9 cellular contexts compared by ENCODE assay signal in genomic region chr12:6866163-6866919, GRCh38. TPM values are rescaled to one million over a fixed set of nuclear protein-coding genes. Genes with fewer than 3 reads are reported as not detected.
A peak's percentile ranks its signal among the peaks of the same experiment; 100 is the strongest.
DNase-seq lines count a peak whose midpoint lies in the region; ATAC-seq, FAIRE-seq and TF ChIP-seq lines count a peak whose summit lies in the region.
"Had no signal": no experiment of that assay in that cellular context is flagged by ENCODE, and none has a peak within 500 bp of the region (broad histone marks: within the 10 kb centered on the region; RNA-seq: fewer than 3 reads in every experiment).

No MANE protein-coding gene starts in this region.

- peak overlapping the region; percentile 83 for H3K4me2 ChIP-seq in K562 (ENCODE audit: insufficient read depth, low read length)

- H3K27ac ChIP-seq in heart left ventricle (peak overlapping the region in 11 of 12 donors; percentile 96 to 100 (median 99)), K562 (ENCODE audit: extremely low read depth, low read depth, low read length) (peak overlapping the region; percentile 19; the same call in 1 of the 3 replicates), mesodermal cell (ENCODE audit: low read depth, low read length, severe bottlenecking) (peak overlapping the region; percentile 41), urinary bladder (ENCODE audit: low read depth) (peak overlapping the region; percentile 93)

- H3K9me3 ChIP-seq in heart left ventricle, result no peaks in the 10 kb centered on the region
- H3K9me3 ChIP-seq in K562 (replicated peaks; ENCODE audit: control insufficient read depth, insufficient read depth, low read depth, low read length), result no peaks in the 10 kb centered on the region
- H3K9me3 ChIP-seq in mesodermal cell (ENCODE audit: control insufficient read depth, low read length), result no peaks in the 10 kb centered on the region

- no peak for TF ChIP-seq EP300 in K562 (IDR thresholded peaks at IDR 0.05; ENCODE audit: low read length)

- H3K79me2 ChIP-seq in K562 (ENCODE audit: control insufficient read depth, insufficient read depth, low read length), result peaks cover 33% of the 10 kb centered on the region

- FAIRE-seq in K562 (lab: Jason Lieb, UNC), result no peak

- no peak for TF ChIP-seq POLR2A in heart left ventricle (IDR thresholded peaks at IDR 0.05)
- no peak for TF ChIP-seq POLR2A in K562 (conservative IDR thresholded peaks at IDR 0.05)

- H3K27me3 ChIP-seq in heart left ventricle, result no peaks in the 10 kb centered on the region
- H3K27me3 ChIP-seq in K562 (ENCODE audit: control insufficient read depth in 2 of 2, insufficient read depth in 2 of 2, low read length in 2 of 2), result no peaks in the 10 kb centered on the region

- no TSS peak for BruUV-seq in K562 (replicated peaks; lab: Mats Ljungman, UMichigan)

- peaks cover 34% of the 10 kb centered on the region for H4K20me1 ChIP-seq in K562 (replicated peaks; ENCODE audit: control insufficient read depth, insufficient read depth, low read length)

- no peak for ATAC-seq in heart left ventricle
- no peak for ATAC-seq in left ventricle myocardium superior
- ATAC-seq in K562, result 0 out of 3 replicates have a peak, but pooled peaks have one; percentile 3
- ATAC-seq in GM21381 (IDR thresholded peaks at IDR 0.05; ENCODE audit: unreplicated experiment), result no peak

- H3K36me3 ChIP-seq in heart left ventricle, result peaks cover 0 to 73% (median 68%) of the 10 kb centered on the region in 9 donors
- H3K36me3 ChIP-seq in K562 (ENCODE audit: control insufficient read depth, insufficient read depth, low read length), result peaks cover 74% of the 10 kb centered on the region
- H3K36me3 ChIP-seq in mesodermal cell (ENCODE audit: control insufficient read depth, insufficient read depth, low read length), result peaks cover 70% of the 10 kb centered on the region
- no peaks in the 10 kb centered on the region for H3K36me3 ChIP-seq in urinary bladder (ENCODE audit: insufficient read depth)

- 82 to 86% (median 84%) methylated on average over 18 to 19 of the region's 19 CpGs for WGBS in heart left ventricle, 4 donors
- 45% methylated on average over 12 of the region's 19 CpGs for WGBS in K562 (ENCODE audit: insufficient coverage, low coverage, missing lambda C conversion rate)
- 90% methylated on average over 4 of the region's 19 CpGs; no CpG with 5 or more reads in 1 of the 2 experiments for WGBS in mesodermal cell (ENCODE audit: insufficient coverage in 2 of 2), 2 experiments
- 80% methylated on average over 19 of the region's 19 CpGs for WGBS in urinary bladder

- in situ Hi-C loops in K562 (cut with MboI), result loop anchor here (5.0 kb wide), 1 partner anchor 76 kb away; the partner anchor contains the start of genes C12orf57 and RNU7-1
- in situ Hi-C loops in GM13976 (cut with MboI; ENCODE audit: low sequenced_read_pairs, unreplicated experiment), result no loop called here

- DNase-seq in heart left ventricle, result peak in 1 of 5 donors; percentile 41
- no peak for DNase-seq in left ventricle myocardium superior
- DNase-seq in K562 (ENCODE audit: extremely low read depth in 1 of 4, low spot score in 3 of 4), result peak; percentile 61 to 66 (median 65)
- no peak for DNase-seq in GM13976 (ENCODE audit: low spot score)
- DNase-seq in SW480 (ENCODE audit: low spot score), result no peak
- DNase-seq: cortex of kidney had no signal

- peak overlapping the region; percentile 74 for H2AFZ ChIP-seq in K562 (ENCODE audit: low read depth, low read length)

- CTCF ChIA-PET in K562 (lab: Yijun Ruan, JAX; ENCODE audit: low intra/inter-chr PET ratio), result no interaction called here

- H3K9me1 ChIP-seq in K562 (ENCODE audit: control insufficient read depth, insufficient read depth, low read length), result no peaks in the 10 kb centered on the region

- peak overlapping the region; percentile 58 to 87; a peak in 3 of 4 replicates for H3K9ac ChIP-seq in K562 (ENCODE audit: insufficient read depth in 1 of 2, low read depth in 2 of 2, low read length in 2 of 2)

- TF ChIP-seq CTCF in heart left ventricle (IDR thresholded peaks at IDR 0.05) (no peak), K562 (IDR thresholded peaks at IDR 0.05 in 2 of 3, conservative IDR thresholded peaks at IDR 0.05 in 1 of 3; ENCODE audit: insufficient read depth in 2 of 3, low read depth in 1 of 3, low read length in 3 of 3) (no peak), GM13976 (IDR thresholded peaks at IDR 0.05; ENCODE audit: borderline replicate concordance, control extremely low read depth, extremely low read depth, insufficient read depth, missing control alignments) (no peak)

- no peak for TF ChIP-seq RAD21 in K562 (CRISPR knock-in tag; conservative IDR thresholded peaks at IDR 0.05 in 1 of 2, IDR thresholded peaks at IDR 0.05 in 1 of 2)

- H3K4me3 ChIP-seq in heart left ventricle, result peak overlapping the region in 9 of 12 donors; percentile 77 to 100 (median 99)
- peak overlapping the region; percentile 96 for H3K4me3 ChIP-seq in K562
- peak overlapping the region; percentile 97 for H3K4me3 ChIP-seq in mesodermal cell (ENCODE audit: extremely low read depth, insufficient read depth, low read length, poor library complexity, severe bottlenecking)
- H3K4me3 ChIP-seq in urinary bladder (ENCODE audit: low read depth, low read length), result peak overlapping the region; percentile 35

- H3K4me1 ChIP-seq in heart left ventricle (peaks cover 11 to 38% (median 33%) of the 10 kb centered on the region in 12 donors), K562 (replicated peaks in 1 of 2; ENCODE audit: control insufficient read depth in 2 of 2, insufficient read depth in 2 of 2, low read length in 2 of 2) (peaks cover 26 to 43% of the 10 kb centered on the region in 2 experiments; a peak in 4 of 5 replicates), mesodermal cell (ENCODE audit: control insufficient read depth, insufficient read depth, low read length, poor library complexity, severe bottlenecking) (peaks cover 18% of the 10 kb centered on the region), urinary bladder (ENCODE audit: insufficient read depth) (no peaks in the 10 kb centered on the region)

- intact Hi-C loops in heart left ventricle (cut with DNase I) (loop anchor here in 3 of 10 donors (1.0 to 10.0 kb wide), 4 partner anchors 14 to 246 kb away; partner anchors contain the start of genes MLF2 (in 2 of the 3) and USP5 (in 1 of the 3)), left ventricle myocardium superior (cut with micrococcal nuclease) (no loop called here), K562 (cut with micrococcal nuclease) (loop anchor here (5.0 kb wide), 1 partner anchor 76 kb away; the partner anchor contains the start of genes C12orf57 and RNU7-1)

- POLR2A ChIA-PET in K562 (lab: Yijun Ruan, JAX), result interaction anchor here (0.7 to 11.3 kb wide), 11 partner anchors 13 to 622 kb away, joined by 3 to 174 read pairs (median 3); partner anchors contain the start of genes C12orf57, CDCA3, RNU7-1 and USP5

RNA-seq across cellular contexts. Expression of gene TPI1, which starts 1.0 kb away (rescaled TPM):
- total RNA-seq in heart left ventricle (1,000 to 10,000 TPM in 1 of 9 donors, 100 to 1,000 TPM in 8; 600 to 1,024 (median 730) TPM), left ventricle myocardium superior (855 TPM), K562 (2014; rRNA removed) (810 and 1,081 TPM in 2 replicates), K562 (2014; rRNA removed; fragmentation: Illumina TruSeq; extraction: Trizol) (553 and 662 TPM in 2 replicates), K562 (2015; rRNA removed; fragmentation: Illumina TruSeq; extraction: Trizol) (816 and 892 TPM in 2 replicates), K562 (2021) (678 and 684 TPM in 2 replicates), urinary bladder (331 TPM)
- polyA plus RNA-seq in heart left ventricle (1,000 to 10,000 TPM in 1 of 2 donors, 100 to 1,000 TPM in 1; 648 to 1,605 TPM), K562 (2011; rRNA removed) (1,939 and 1,978 TPM in 2 replicates), K562 (2014; fragmentation: Illumina TruSeq; extraction: Trizol) (1,007 and 1,220 TPM in 2 replicates), K562 (2014; fragmentation: Nextera tagmentation; extraction: Ambion mirVana) (1,000 to 10,000 TPM; 4,965 to 4,971 TPM), K562 (2014; rRNA removed) (764 and 829 TPM in 2 replicates), urinary bladder (708 TPM)
- 247 and 515 TPM in 2 replicates for total RNA-seq in K562 (2011; cell fraction: chromatin; rRNA removed; ENCODE audit: low replicate concordance)
- 482 and 515 TPM in 2 replicates for total RNA-seq in K562 (2011; cell fraction: nucleolus; rRNA removed)
- 405 and 412 TPM in 2 replicates for total RNA-seq in K562 (2011; cell fraction: nucleoplasm; rRNA removed)
- polyA plus RNA-seq in K562 (2011; cell fraction: cytosol; rRNA removed), result 2,885 and 2,924 TPM in 2 replicates
- polyA plus RNA-seq in K562 (2011; cell fraction: nucleus; rRNA removed), result 1,145 and 1,403 TPM in 2 replicates
- polyA plus RNA-seq in K562 (2012), result 681 and 688 TPM in 2 replicates
- 1,244 and 1,320 TPM in 2 replicates for polyA minus RNA-seq in K562 (2011; rRNA and poly(A)+ RNA removed)
- 431 and 480 TPM in 2 replicates for polyA minus RNA-seq in K562 (2011; cell fraction: cytosol; rRNA and poly(A)+ RNA removed)
- 154 and 318 TPM in 2 replicates for polyA minus RNA-seq in K562 (2011; cell fraction: nucleus; rRNA and poly(A)+ RNA removed)
- 697 TPM for polyA plus RNA-seq in mesodermal cell (2013, experiment 1 of 2)
- 590 TPM for polyA plus RNA-seq in mesodermal cell (2013, experiment 2 of 2)

RNA-seq across cellular contexts. Expression of gene SPSB2, which starts 6.8 kb away (rescaled TPM):
- total RNA-seq in heart left ventricle (1 to 10 TPM; 2.3 to 6.6 (median 3.1) TPM), left ventricle myocardium superior (2.2 TPM), K562 (2014; rRNA removed) (8.9 and 10.6 TPM in 2 replicates), K562 (2014; rRNA removed; fragmentation: Illumina TruSeq; extraction: Trizol) (1.3 and 1.6 TPM in 2 replicates), K562 (2015; rRNA removed; fragmentation: Illumina TruSeq; extraction: Trizol) (7.2 and 7.9 TPM in 2 replicates), K562 (2021) (7.5 and 9.4 TPM in 2 replicates), urinary bladder (3.2 TPM)
- polyA plus RNA-seq in heart left ventricle (1 to 10 TPM; 4.4 to 4.6 TPM), K562 (2011; rRNA removed) (1.9 and 3.0 TPM in 2 replicates), K562 (2014; fragmentation: Illumina TruSeq; extraction: Trizol) (1.4 and 5.5 TPM in 2 replicates), K562 (2014; fragmentation: Nextera tagmentation; extraction: Ambion mirVana) (under 1 TPM; 0.10 to 0.29 TPM), K562 (2014; rRNA removed) (10.5 and 13.7 TPM in 2 replicates), urinary bladder (12.3 TPM)
- 1.5 and 5.5 TPM in 2 replicates for total RNA-seq in K562 (2011; cell fraction: chromatin; rRNA removed; ENCODE audit: low replicate concordance)
- total RNA-seq in K562 (2011; cell fraction: nucleolus; rRNA removed), result 4.5 and 5.3 TPM in 2 replicates
- total RNA-seq in K562 (2011; cell fraction: nucleoplasm; rRNA removed), result 4.0 and 5.6 TPM in 2 replicates
- 5.1 and 8.3 TPM in 2 replicates for polyA plus RNA-seq in K562 (2011; cell fraction: cytosol; rRNA removed)
- 5.3 and 7.2 TPM in 2 replicates for polyA plus RNA-seq in K562 (2011; cell fraction: nucleus; rRNA removed)
- polyA plus RNA-seq in K562 (2012), result 5.7 and 6.2 TPM in 2 replicates
- polyA minus RNA-seq in K562 (2011; rRNA and poly(A)+ RNA removed), result 0.70 and 1.5 TPM in 2 replicates
- 2.0 and 2.5 TPM in 2 replicates for polyA minus RNA-seq in K562 (2011; cell fraction: cytosol; rRNA and poly(A)+ RNA removed)
- polyA minus RNA-seq in K562 (2011; cell fraction: nucleus; rRNA and poly(A)+ RNA removed), result 4.8 and 6.1 TPM in 2 replicates
- polyA plus RNA-seq in mesodermal cell (2013, experiment 1 of 2), result 7.3 TPM
- 5.5 TPM for polyA plus RNA-seq in mesodermal cell (2013, experiment 2 of 2)

RNA-seq across cellular contexts. Expression of gene USP5, which starts 14.4 kb away (rescaled TPM):
- 10 to 100 TPM; 42.0 to 96.8 (median 61.6) TPM for total RNA-seq in heart left ventricle
- 10 to 100 TPM; 23.4 to 52.8 TPM for polyA plus RNA-seq in heart left ventricle
- total RNA-seq in left ventricle myocardium superior, result 66.2 TPM
- total RNA-seq in K562 (2011; cell fraction: chromatin; rRNA removed; ENCODE audit: low replicate concordance), result 34.6 and 100 TPM in 2 replicates
- 63.3 and 65.9 TPM in 2 replicates for total RNA-seq in K562 (2011; cell fraction: nucleolus; rRNA removed)
- 36.9 and 44.7 TPM in 2 replicates for total RNA-seq in K562 (2011; cell fraction: nucleoplasm; rRNA removed)
- 64.3 and 69.8 TPM in 2 replicates for total RNA-seq in K562 (2014; rRNA removed)
- total RNA-seq in K562 (2014; rRNA removed; fragmentation: Illumina TruSeq; extraction: Trizol), result 26.3 and 32.5 TPM in 2 replicates
- total RNA-seq in K562 (2015; rRNA removed; fragmentation: Illumina TruSeq; extraction: Trizol), result 59.4 and 59.8 TPM in 2 replicates
- total RNA-seq in K562 (2021), result 103 and 107 TPM in 2 replicates
- polyA plus RNA-seq in K562 (2011; rRNA removed), result 48.6 and 52.9 TPM in 2 replicates
- polyA plus RNA-seq in K562 (2011; cell fraction: cytosol; rRNA removed), result 43.0 and 64.9 TPM in 2 replicates
- 84.2 and 119 TPM in 2 replicates for polyA plus RNA-seq in K562 (2011; cell fraction: nucleus; rRNA removed)
- polyA plus RNA-seq in K562 (2012), result 53.9 and 72.4 TPM in 2 replicates
- 72.8 and 91.3 TPM in 2 replicates for polyA plus RNA-seq in K562 (2014; fragmentation: Illumina TruSeq; extraction: Trizol)
- 1 to 10 TPM; 1.4 to 3.4 TPM for polyA plus RNA-seq in K562 (2014; fragmentation: Nextera tagmentation; extraction: Ambion mirVana)
- polyA plus RNA-seq in K562 (2014; rRNA removed), result 44.9 and 45.4 TPM in 2 replicates
- polyA minus RNA-seq in K562 (2011; rRNA and poly(A)+ RNA removed), result 54.8 and 77.1 TPM in 2 replicates
- 44.9 and 47.5 TPM in 2 replicates for polyA minus RNA-seq in K562 (2011; cell fraction: cytosol; rRNA and poly(A)+ RNA removed)
- 22.6 and 28.9 TPM in 2 replicates for polyA minus RNA-seq in K562 (2011; cell fraction: nucleus; rRNA and poly(A)+ RNA removed)
- 70.2 TPM for polyA plus RNA-seq in mesodermal cell (2013, experiment 1 of 2)
- polyA plus RNA-seq in mesodermal cell (2013, experiment 2 of 2), result 59.6 TPM
- 29.0 TPM for total RNA-seq in urinary bladder
- polyA plus RNA-seq in urinary bladder, result 60.1 TPM

RNA-seq across cellular contexts. Expression of gene CDCA3, which starts 15.3 kb away (rescaled TPM):
- total RNA-seq in heart left ventricle (1 to 10 TPM in 1 of 9 donors, under 1 TPM in 7, not detected in 1; 0.44 to 8.3 (median 0.96) TPM), left ventricle myocardium superior (0.32 TPM), K562 (2014; rRNA removed) (55.1 and 71.3 TPM in 2 replicates), K562 (2014; rRNA removed; fragmentation: Illumina TruSeq; extraction: Trizol) (37.5 and 38.9 TPM in 2 replicates), K562 (2015; rRNA removed; fragmentation: Illumina TruSeq; extraction: Trizol) (62.3 and 62.7 TPM in 2 replicates), K562 (2021) (47.2 and 47.4 TPM in 2 replicates), urinary bladder (12.3 TPM)
- polyA plus RNA-seq in heart left ventricle (under 1 TPM; 0.42 to 0.65 TPM), K562 (2011; rRNA removed) (57.3 and 65.6 TPM in 2 replicates), K562 (2014; fragmentation: Illumina TruSeq; extraction: Trizol) (80.8 and 86.3 TPM in 2 replicates), K562 (2014; fragmentation: Nextera tagmentation; extraction: Ambion mirVana) (10 to 100 TPM; 24.2 to 30.6 TPM), K562 (2014; rRNA removed) (80.3 and 103 TPM in 2 replicates), urinary bladder (1.0 TPM)
- 76.2 and 111 TPM in 2 replicates for total RNA-seq in K562 (2011; cell fraction: chromatin; rRNA removed; ENCODE audit: low replicate concordance)
- total RNA-seq in K562 (2011; cell fraction: nucleolus; rRNA removed), result 89.6 and 97.7 TPM in 2 replicates
- total RNA-seq in K562 (2011; cell fraction: nucleoplasm; rRNA removed), result 82.1 and 89.9 TPM in 2 replicates
- 85.3 and 132 TPM in 2 replicates for polyA plus RNA-seq in K562 (2011; cell fraction: cytosol; rRNA removed)
- polyA plus RNA-seq in K562 (2011; cell fraction: nucleus; rRNA removed), result 187 and 242 TPM in 2 replicates
- polyA plus RNA-seq in K562 (2012), result 54.6 and 57.3 TPM in 2 replicates
- polyA minus RNA-seq in K562 (2011; rRNA and poly(A)+ RNA removed), result 32.5 and 43.7 TPM in 2 replicates
- 44.4 and 45.3 TPM in 2 replicates for polyA minus RNA-seq in K562 (2011; cell fraction: cytosol; rRNA and poly(A)+ RNA removed)
- polyA minus RNA-seq in K562 (2011; cell fraction: nucleus; rRNA and poly(A)+ RNA removed), result 54.7 and 69.0 TPM in 2 replicates
- polyA plus RNA-seq in mesodermal cell (2013, experiment 1 of 2), result 53.9 TPM
- 56.1 TPM for polyA plus RNA-seq in mesodermal cell (2013, experiment 2 of 2)

RNA-seq across cellular contexts. Expression of gene GNB3, which starts 25.6 kb away (rescaled TPM):
- total RNA-seq in heart left ventricle (10 to 100 TPM in 2 of 9 donors, 1 to 10 TPM in 6, under 1 TPM in 1; 0.64 to 12.4 (median 6.2) TPM), left ventricle myocardium superior (5.4 TPM), K562 (2014; rRNA removed) (0.65 and 1.4 TPM in 2 replicates), K562 (2014; rRNA removed; fragmentation: Illumina TruSeq; extraction: Trizol) (0.61 and 1.8 TPM in 2 replicates), K562 (2015; rRNA removed; fragmentation: Illumina TruSeq; extraction: Trizol) (2.0 and 2.2 TPM in 2 replicates), K562 (2021) (3.4 and 4.5 TPM in 2 replicates), urinary bladder (2.5 TPM)
- polyA plus RNA-seq in heart left ventricle (1 to 10 TPM; 1.9 to 6.2 TPM), K562 (2011; rRNA removed) (1.9 and 6.8 TPM in 2 replicates), K562 (2014; fragmentation: Illumina TruSeq; extraction: Trizol) (3.6 and 5.8 TPM in 2 replicates), K562 (2014; fragmentation: Nextera tagmentation; extraction: Ambion mirVana) (1 to 10 TPM; 1.5 to 2.4 TPM), K562 (2014; rRNA removed) (2.9 and 6.1 TPM in 2 replicates), urinary bladder (4.6 TPM)
- total RNA-seq in K562 (2011; cell fraction: chromatin; rRNA removed; ENCODE audit: low replicate concordance), result 21.3 and 60.8 TPM in 2 replicates
- total RNA-seq in K562 (2011; cell fraction: nucleolus; rRNA removed), result 31.3 and 31.9 TPM in 2 replicates
- 25.8 and 28.7 TPM in 2 replicates for total RNA-seq in K562 (2011; cell fraction: nucleoplasm; rRNA removed)
- 2.3 and 4.7 TPM in 2 replicates for polyA plus RNA-seq in K562 (2011; cell fraction: cytosol; rRNA removed)
- polyA plus RNA-seq in K562 (2011; cell fraction: nucleus; rRNA removed), result 36.2 and 42.6 TPM in 2 replicates
- 4.7 and 6.6 TPM in 2 replicates for polyA plus RNA-seq in K562 (2012)
- polyA minus RNA-seq in K562 (2011; rRNA and poly(A)+ RNA removed), result 0.84 and 2.3 TPM in 2 replicates
- 1.8 TPM in 1 of 2 replicates, not detected in the other for polyA minus RNA-seq in K562 (2011; cell fraction: cytosol; rRNA and poly(A)+ RNA removed)
- 4.6 and 8.8 TPM in 2 replicates for polyA minus RNA-seq in K562 (2011; cell fraction: nucleus; rRNA and poly(A)+ RNA removed)
- 11.8 TPM for polyA plus RNA-seq in mesodermal cell (2013, experiment 1 of 2)
- polyA plus RNA-seq in mesodermal cell (2013, experiment 2 of 2), result 10.8 TPM

Comparison
In these comparisons a context has a peak if more than half of its experiments do, and no peak if none do; other contexts are left out.
1. DNase-seq: peak in K562 (4 of 4); none in left ventricle myocardium superior (single experiment), GM13976 (single experiment) and SW480 (single experiment).
2. H3K27ac ChIP-seq: peak in every context shown above with its lines; median percentile 99 in heart left ventricle; 93 in urinary bladder; 41 in mesodermal cell; 19 in K562.
3. H3K4me3 ChIP-seq: peak in every context shown above with its lines; median percentile 99 in heart left ventricle; 97 in mesodermal cell; 96 in K562; 35 in urinary bladder.